ENCODE assay signal across 8 cellular contexts in the genomic region with DNA sequence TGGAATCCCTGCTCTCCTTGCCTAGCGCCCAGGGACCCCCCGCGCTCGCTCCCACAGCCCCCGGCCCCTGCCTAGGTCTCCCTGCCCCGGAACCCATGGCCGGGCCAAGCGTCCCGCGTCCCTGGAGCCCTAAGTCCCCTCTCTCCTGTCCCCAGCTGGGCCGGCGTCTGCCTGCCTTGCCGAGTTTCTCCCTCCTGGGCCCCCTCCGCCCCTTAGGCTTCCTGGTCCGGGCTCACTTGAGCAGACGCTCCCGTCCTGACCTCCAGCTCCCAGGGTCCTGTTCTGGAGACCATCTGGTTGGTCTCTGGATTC. TPM values are rescaled to one million over a fixed set of nuclear protein-coding genes. Genes with fewer than 3 reads are reported as not detected.
DNase-seq lines count a peak whose midpoint lies in the region; FAIRE-seq and TF ChIP-seq lines count a peak whose summit lies in the region.

No MANE protein-coding gene starts in this region.

- H3K27ac ChIP-seq in HUES64 (ENCODE audit: low read depth, low read length) (peak overlapping the region; percentile 67; the same call in 1 of the 2 replicates), muscle layer of colon (ENCODE audit: low read depth, low read length) (peak overlapping the region; percentile 63)

- H3K36me3 ChIP-seq in GM06990 (ENCODE audit: control insufficient read depth, insufficient read depth, low read length): peaks cover 8% of the 10 kb centered on the region
- 0 out of 2 replicates have a peak, but pooled peaks cover 6% of the 10 kb centered on the region for H3K36me3 ChIP-seq in HUES64 (ENCODE audit: insufficient read depth, low read length)
- H3K36me3 ChIP-seq in bronchial epithelial cell (ENCODE audit: control insufficient read depth, insufficient read depth, low read length): peaks cover 2% of the 10 kb centered on the region
- no peaks in the 10 kb centered on the region for H3K36me3 ChIP-seq in muscle layer of colon (ENCODE audit: insufficient read depth, low read length)

- DNase-seq in GM06990 (ENCODE audit: extremely low read depth, insufficient read length) (no peak), bronchial epithelial cell (ENCODE audit: low read depth) (no peak), SKM-1 treated with dmso at 0.1 percent for 144 hours (lab: John Stamatoyannopoulos, UW; ENCODE audit: unreplicated experiment) (no peak), NCI-H146 treated with DMSO at 0.1 percent for 48 hours (lab: John Stamatoyannopoulos, UW; ENCODE audit: unreplicated experiment) (no peak), SW480 (ENCODE audit: low spot score) (no peak), NCI-H2107 (lab: John Stamatoyannopoulos, UW) (no peak)

- H3K27me3 ChIP-seq in GM06990 (replicated peaks; ENCODE audit: control insufficient read depth, insufficient read depth, low read length): no peaks in the 10 kb centered on the region
- H3K27me3 ChIP-seq in HUES64 (ENCODE audit: insufficient read depth, low read length): no peaks in the 10 kb centered on the region
- no peaks in the 10 kb centered on the region for H3K27me3 ChIP-seq in bronchial epithelial cell (ENCODE audit: control insufficient read depth, insufficient read depth, low read length)
- H3K27me3 ChIP-seq in muscle layer of colon (ENCODE audit: control insufficient read depth in 1 of 2, insufficient read depth in 2 of 2, low read length in 2 of 2): no peaks in the 10 kb centered on the region

- H3K4me1 ChIP-seq in HUES64 (ENCODE audit: insufficient read depth, low read length): peaks cover 9% of the 10 kb centered on the region; the same call in 1 of the 2 replicates
- H3K4me1 ChIP-seq in muscle layer of colon (ENCODE audit: insufficient read depth, low read length): peaks cover 20% of the 10 kb centered on the region

- H3K9me3 ChIP-seq in HUES64 (ENCODE audit: insufficient read depth, low read depth, low read length): no peaks in the 10 kb centered on the region
- H3K9me3 ChIP-seq in muscle layer of colon (ENCODE audit: low read length): no peaks in the 10 kb centered on the region

- TF ChIP-seq CTCF in GM06990 (IDR thresholded peaks at IDR 0.05; ENCODE audit: insufficient read depth, low read length, poor library complexity, severe bottlenecking): no peak
- no peak for TF ChIP-seq CTCF in bronchial epithelial cell (IDR thresholded peaks at IDR 0.05; ENCODE audit: insufficient read depth, low read length, severe bottlenecking)

- under 1% methylated on average over 17 of the region's 17 CpGs for WGBS in HUES64

- H3K4me3 ChIP-seq in GM06990 (replicated peaks; ENCODE audit: low read depth, low read length): peak overlapping the region; percentile 89
- H3K4me3 ChIP-seq in HUES64 (ENCODE audit: low read length): peak overlapping the region; percentile 85
- peak overlapping the region; percentile 98 for H3K4me3 ChIP-seq in bronchial epithelial cell (ENCODE audit: low read depth, low read length)
- H3K4me3 ChIP-seq in muscle layer of colon (ENCODE audit: low read depth in 1 of 2, low read length in 2 of 2): peak overlapping the region; percentile 76 to 96

- no peak for FAIRE-seq in bronchial epithelial cell (lab: Jason Lieb, UNC)

- H3K9ac ChIP-seq in HUES64 (ENCODE audit: low read depth, low read length) (peak overlapping the region; percentile 88), muscle layer of colon (ENCODE audit: low read length) (peak overlapping the region; percentile 25)

RNA-seq across cellular contexts. Expression of a gene that starts 0.6 kb away (rescaled TPM):
- 70.1 TPM for polyA plus RNA-seq in HUES64 (2013, experiment 1 of 2)
- 66.4 TPM for polyA plus RNA-seq in HUES64 (2013, experiment 2 of 2)
- 37.9 and 41.6 TPM in 2 replicates for total RNA-seq in bronchial epithelial cell

RNA-seq across cellular contexts. Expression of a gene that starts 7.8 kb away (rescaled TPM):
- not detected for polyA plus RNA-seq in HUES64 (2013, experiment 1 of 2)
- not detected for polyA plus RNA-seq in HUES64 (2013, experiment 2 of 2)
- total RNA-seq in bronchial epithelial cell: 0.26 and 0.90 TPM in 2 replicates

RNA-seq across cellular contexts. Expression of a gene that starts 38.1 kb away (rescaled TPM):
- polyA plus RNA-seq in HUES64 (2013, experiment 1 of 2): 3.3 TPM
- polyA plus RNA-seq in HUES64 (2013, experiment 2 of 2): 4.9 TPM
- not detected in 2 replicates for total RNA-seq in bronchial epithelial cell

RNA-seq across cellular contexts. Expression of a gene that starts 50.5 kb away (rescaled TPM):
- polyA plus RNA-seq in HUES64 (2013, experiment 1 of 2): not detected
- not detected for polyA plus RNA-seq in HUES64 (2013, experiment 2 of 2)
- total RNA-seq in bronchial epithelial cell: 85.0 and 106 TPM in 2 replicates
